ENCODE assay signal across 18 cellular contexts in the genomic region with DNA sequence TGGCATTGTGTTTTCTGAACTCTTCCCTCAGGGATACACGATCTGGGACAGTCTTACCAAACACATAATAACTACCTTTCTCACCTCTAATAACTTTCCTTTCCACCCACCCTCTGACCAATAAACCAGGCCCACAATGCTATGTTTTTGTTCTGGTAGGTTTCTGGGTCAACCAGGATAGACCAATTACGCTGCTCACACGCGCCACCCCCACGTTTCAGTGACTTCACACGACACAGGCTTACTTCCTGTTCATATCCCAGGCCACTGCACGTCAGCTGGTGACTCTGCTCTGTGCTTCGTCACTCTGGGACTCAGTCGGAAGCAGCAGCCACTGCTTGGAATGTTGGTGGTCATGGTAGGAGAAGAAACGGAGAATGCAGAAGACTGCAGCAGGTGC. TPM values are rescaled to one million over a fixed set of nuclear protein-coding genes. Genes with fewer than 3 reads are reported as not detected.
A peak's percentile ranks its signal among the peaks of the same experiment; 100 is the strongest.
DNase-seq lines count a peak whose midpoint lies in the region; ATAC-seq and TF ChIP-seq lines count a peak whose summit lies in the region.
"Had no signal": no experiment of that assay in that cellular context is flagged by ENCODE, and none has a peak within 500 bp of the region (broad histone marks: within the 10 kb centered on the region; RNA-seq: fewer than 3 reads in every experiment).

No MANE protein-coding gene starts in this region.

- H3K9me3 ChIP-seq in T-helper 17 cell (ENCODE audit: control insufficient read depth, low read length, poor library complexity, severe bottlenecking) (no peaks in the 10 kb centered on the region), SK-N-SH (no peaks in the 10 kb centered on the region)
- H3K9me3 ChIP-seq: body of pancreas had no signal

- POLR2A ChIA-PET in SK-N-SH (lab: Yijun Ruan, JAX) (no interaction called here), GM10248 (lab: Yijun Ruan, JAX) (no interaction called here)

- peaks cover 47% of the 10 kb centered on the region for H3K27me3 Mint-ChIP-seq in stimulated activated naive CD8-positive, alpha-beta T cell treated with anti-CD3 and anti-CD28 coated beads, Interleukin-15, amount 100 ng/mL, for 72 hours
- H3K27me3 Mint-ChIP-seq in T-helper 17 cell = peaks cover 16% of the 10 kb centered on the region

- no peak overlapping the region for H3K4me3 ChIP-seq in SK-N-SH (ENCODE audit: low read depth in 2 of 2, low read length in 1 of 2)
- H3K4me3 ChIP-seq: body of pancreas, lung had no signal

- TF ChIP-seq EP300 in SK-N-SH (IDR thresholded peaks at IDR 0.05; ENCODE audit: borderline replicate concordance in 1 of 2, low read depth in 1 of 2, low read length in 1 of 2) = no peak

- H3K27ac Mint-ChIP-seq in stimulated activated naive CD8-positive, alpha-beta T cell treated with anti-CD3 and anti-CD28 coated beads, Interleukin-15, amount 100 ng/mL, for 72 hours = no peak overlapping the region
- peak overlapping the region; percentile 66 for H3K27ac Mint-ChIP-seq in T-helper 17 cell

- DNase-seq in stimulated activated naive CD8-positive, alpha-beta T cell treated with anti-CD3 and anti-CD28 coated beads, Interleukin-15, amount 100 ng/mL, for 72 hours = no peak
- no peak for DNase-seq in stimulated activated naive CD8-positive, alpha-beta T cell treated with anti-CD3 and anti-CD28 coated beads, Interleukin-15, Interleukin-2, amounts not matched to agents 100 U/mL and 50 U/mL, for 24 hours
- DNase-seq in T-helper 17 cell (no peak), kidney tubule cell (ENCODE audit: low spot score) (peak; percentile 67), HPDE6-E6E7 (ENCODE audit: extremely low spot score) (no peak), SK-N-SH (no peak), GM10248 (ENCODE audit: extremely low spot score) (no peak)
- DNase-seq: activated CD4-positive, CD25-positive, alpha-beta regulatory T cell treated with anti-CD3 and anti-CD28 coated beads, Interleukin-2, amount 50 U/mL, for 72 hours; body of pancreas; DMS79; Karpas-422; NCI-H187; NCI-H510A; right cardiac atrium; SW 1271 had no signal

- no peaks in the 10 kb centered on the region for H3F3A ChIP-seq in SK-N-SH (replicated peaks; ENCODE audit: insufficient read depth)

- H3K27ac ChIP-seq in SK-N-SH (ENCODE audit: low read depth in 2 of 2, low read length in 1 of 2) = no peak overlapping the region
- H3K27ac ChIP-seq: body of pancreas had no signal

- 48% methylated on average over 10 of the region's 10 CpGs for WGBS in SK-N-SH (ENCODE audit: low lambda C conversion rate)

- no peaks in the 10 kb centered on the region for H3K79me2 ChIP-seq in SK-N-SH (ENCODE audit: insufficient read depth)

- no peaks in the 10 kb centered on the region; the same call in 1 of the 2 replicates for H3K27me3 ChIP-seq in SK-N-SH (ENCODE audit: insufficient read depth)
- H3K27me3 ChIP-seq: body of pancreas had no signal

- no peaks in the 10 kb centered on the region for H3K36me3 ChIP-seq in SK-N-SH (replicated peaks in 1 of 2; ENCODE audit: control insufficient read depth in 1 of 2, insufficient read depth in 2 of 2, low read length in 1 of 2)

- H3K9me2 ChIP-seq in SK-N-SH = no peaks in the 10 kb centered on the region

- TF ChIP-seq RAD21 in SK-N-SH (IDR thresholded peaks at IDR 0.05; ENCODE audit: low read length) = no peak

- no peak overlapping the region for H3K4me2 ChIP-seq in SK-N-SH

- no peak overlapping the region for H3K9ac ChIP-seq in SK-N-SH

- no peaks in the 10 kb centered on the region for H3K36me3 Mint-ChIP-seq in T-helper 17 cell (ENCODE audit: low read depth)

- H3K4me3 Mint-ChIP-seq in stimulated activated naive CD8-positive, alpha-beta T cell treated with anti-CD3 and anti-CD28 coated beads, Interleukin-15, amount 100 ng/mL, for 72 hours = no peak overlapping the region
- peak overlapping the region; percentile 76 for H3K4me3 Mint-ChIP-seq in T-helper 17 cell
- H3K4me3 Mint-ChIP-seq: neural crest cell had no signal

- CTCF ChIA-PET in SK-N-SH (lab: Yijun Ruan, JAX) = interaction anchor here (1.2 to 3.7 kb wide), 3 partner anchors 9 to 73 kb away, joined by 3 to 16 read pairs (median 3); partner anchors contain the start of gene KRTAP5-5
- CTCF ChIA-PET in GM10248 (lab: Yijun Ruan, JAX) = no interaction called here

- ATAC-seq in stimulated activated naive CD8-positive, alpha-beta T cell treated with anti-CD3 and anti-CD28 coated beads, Interleukin-15, amount 100 ng/mL, for 72 hours = peak; percentile 67
- no peak for ATAC-seq in stimulated activated naive CD8-positive, alpha-beta T cell treated with anti-CD3 and anti-CD28 coated beads, Interleukin-15, Interleukin-2, amounts not matched to agents 100 U/mL and 50 U/mL, for 24 hours
- ATAC-seq in T-helper 17 cell = peak; percentile 96
- no peak for ATAC-seq in HG02938 (IDR thresholded peaks at IDR 0.05; ENCODE audit: unreplicated experiment)
- ATAC-seq: body of pancreas, right cardiac atrium had no signal

- H3K4me1 Mint-ChIP-seq in stimulated activated naive CD8-positive, alpha-beta T cell treated with anti-CD3 and anti-CD28 coated beads, Interleukin-15, amount 100 ng/mL, for 72 hours = peaks cover 6% of the 10 kb centered on the region
- peaks cover 10% of the 10 kb centered on the region for H3K4me1 Mint-ChIP-seq in T-helper 17 cell

- TF ChIP-seq CTCF in SK-N-SH (IDR thresholded peaks at IDR 0.05) (no peak), GM10248 (IDR thresholded peaks at IDR 0.05; ENCODE audit: control extremely low read depth, extremely low read depth, low read depth, missing control alignments) (no peak)

- no peaks in the 10 kb centered on the region for H4K20me1 ChIP-seq in SK-N-SH (ENCODE audit: insufficient read depth)

- no peak overlapping the region for H2AFZ ChIP-seq in SK-N-SH (ENCODE audit: low read depth)

- no peaks in the 10 kb centered on the region for H3K9me3 Mint-ChIP-seq in stimulated activated naive CD8-positive, alpha-beta T cell treated with anti-CD3 and anti-CD28 coated beads, Interleukin-15, amount 100 ng/mL, for 72 hours

- no peaks in the 10 kb centered on the region; a peak in 1 of 4 replicates for H3K4me1 ChIP-seq in SK-N-SH (ENCODE audit: control insufficient read depth in 1 of 2, insufficient read depth in 2 of 2, low read depth in 1 of 2, low read length in 1 of 2)
- H3K4me1 ChIP-seq: body of pancreas had no signal

TF ChIP-seq in SK-N-SH, 30 proteins besides CTCF, POLR2A, EP300 and RAD21:
- TF ChIP-seq FOSL2 (IDR thresholded peaks at IDR 0.05; ENCODE audit: borderline replicate concordance, low read depth) (no peak), YY1 (IDR thresholded peaks at IDR 0.05; ENCODE audit: low read depth) (no peak)
- TF ChIP-seq, protein P1, sequence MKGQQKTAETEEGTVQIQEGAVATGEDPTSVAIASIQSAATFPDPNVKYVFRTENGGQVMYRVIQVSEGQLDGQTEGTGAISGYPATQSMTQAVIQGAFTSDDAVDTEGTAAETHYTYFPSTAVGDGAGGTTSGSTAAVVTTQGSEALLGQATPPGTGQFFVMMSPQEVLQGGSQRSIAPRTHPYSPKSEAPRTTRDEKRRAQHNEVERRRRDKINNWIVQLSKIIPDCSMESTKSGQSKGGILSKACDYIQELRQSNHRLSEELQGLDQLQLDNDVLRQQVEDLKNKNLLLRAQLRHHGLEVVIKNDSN (IDR thresholded peaks at IDR 0.05; ENCODE audit: borderline replicate concordance, low read depth) = no peak
- TF ChIP-seq, protein P2, sequence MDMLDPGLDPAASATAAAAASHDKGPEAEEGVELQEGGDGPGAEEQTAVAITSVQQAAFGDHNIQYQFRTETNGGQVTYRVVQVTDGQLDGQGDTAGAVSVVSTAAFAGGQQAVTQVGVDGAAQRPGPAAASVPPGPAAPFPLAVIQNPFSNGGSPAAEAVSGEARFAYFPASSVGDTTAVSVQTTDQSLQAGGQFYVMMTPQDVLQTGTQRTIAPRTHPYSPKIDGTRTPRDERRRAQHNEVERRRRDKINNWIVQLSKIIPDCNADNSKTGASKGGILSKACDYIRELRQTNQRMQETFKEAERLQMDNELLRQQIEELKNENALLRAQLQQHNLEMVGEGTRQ (IDR thresholded peaks at IDR 0.05; ENCODE audit: borderline replicate concordance, low read depth, low read length) = no peak

RNA-seq across cellular contexts. Expression of gene KRTAP5-4, which starts 2.5 kb away (rescaled TPM):
- total RNA-seq in T-helper 17 cell = not detected
- not detected in 2 replicates for polyA plus RNA-seq in SK-N-SH (2012; rRNA removed)
- not detected in 2 replicates for polyA plus RNA-seq in SK-N-SH (2012; cell fraction: cytosol; rRNA removed)
- not detected in 2 replicates for polyA plus RNA-seq in SK-N-SH (2012; cell fraction: nucleus; rRNA removed)
- total RNA-seq: body of pancreas, lung, neural crest cell, right cardiac atrium had no signal
- polyA plus RNA-seq: lung, right cardiac atrium had no signal

RNA-seq across cellular contexts. Expression of gene KRTAP5-5, which starts 10.1 kb away (rescaled TPM):
- not detected for total RNA-seq in T-helper 17 cell
- polyA plus RNA-seq in SK-N-SH (2012; rRNA removed) = not detected in 2 replicates
- not detected in 2 replicates for polyA plus RNA-seq in SK-N-SH (2012; cell fraction: cytosol; rRNA removed)
- polyA plus RNA-seq in SK-N-SH (2012; cell fraction: nucleus; rRNA removed) = not detected in 2 replicates
- total RNA-seq: body of pancreas, lung, neural crest cell, right cardiac atrium had no signal
- polyA plus RNA-seq: lung, right cardiac atrium had no signal

RNA-seq across cellular contexts. Expression of gene KRTAP5-3, which starts 11.2 kb away (rescaled TPM):
- total RNA-seq in T-helper 17 cell = not detected
- not detected in 2 replicates for polyA plus RNA-seq in SK-N-SH (2012; rRNA removed)
- polyA plus RNA-seq in SK-N-SH (2012; cell fraction: cytosol; rRNA removed) = not detected in 2 replicates
- polyA plus RNA-seq in SK-N-SH (2012; cell fraction: nucleus; rRNA removed) = not detected in 2 replicates
- total RNA-seq: body of pancreas, lung, neural crest cell, right cardiac atrium had no signal
- polyA plus RNA-seq: lung, right cardiac atrium had no signal

RNA-seq across cellular contexts. Expression of gene KRTAP5-2, which starts 21.4 kb away (rescaled TPM):
- total RNA-seq in T-helper 17 cell = not detected
- not detected in 2 replicates for polyA plus RNA-seq in SK-N-SH (2012; rRNA removed)
- polyA plus RNA-seq in SK-N-SH (2012; cell fraction: cytosol; rRNA removed) = not detected in 2 replicates
- polyA plus RNA-seq in SK-N-SH (2012; cell fraction: nucleus; rRNA removed) = not detected in 2 replicates
- total RNA-seq: body of pancreas, lung, neural crest cell, right cardiac atrium had no signal
- polyA plus RNA-seq: right cardiac atrium had no signal

RNA-seq across cellular contexts. Expression of gene KRTAP5-1, which starts 34.4 kb away (rescaled TPM):
- total RNA-seq in T-helper 17 cell = not detected
- polyA plus RNA-seq in SK-N-SH (2012; rRNA removed) = not detected in 2 replicates
- not detected in 2 replicates for polyA plus RNA-seq in SK-N-SH (2012; cell fraction: cytosol; rRNA removed)
- polyA plus RNA-seq in SK-N-SH (2012; cell fraction: nucleus; rRNA removed) = not detected in 2 replicates
- total RNA-seq: body of pancreas, lung, neural crest cell, right cardiac atrium had no signal
- polyA plus RNA-seq: lung, right cardiac atrium had no signal

Comparison
In these comparisons a context has a peak if more than half of its experiments do, and no peak if none do; other contexts are left out.
1. ATAC-seq: peak in stimulated activated naive CD8-positive, alpha-beta T cell treated with anti-CD3 and anti-CD28 coated beads, Interleukin-15, amount 100 ng/mL, for 72 hours (single experiment) and T-helper 17 cell (single experiment); none in stimulated activated naive CD8-positive, alpha-beta T cell treated with anti-CD3 and anti-CD28 coated beads, Interleukin-15, Interleukin-2, amounts not matched to agents 100 U/mL and 50 U/mL, for 24 hours (single experiment) and HG02938 (single experiment).